1 cellular context compared by ENCODE assay signal in the genomic region with DNA sequence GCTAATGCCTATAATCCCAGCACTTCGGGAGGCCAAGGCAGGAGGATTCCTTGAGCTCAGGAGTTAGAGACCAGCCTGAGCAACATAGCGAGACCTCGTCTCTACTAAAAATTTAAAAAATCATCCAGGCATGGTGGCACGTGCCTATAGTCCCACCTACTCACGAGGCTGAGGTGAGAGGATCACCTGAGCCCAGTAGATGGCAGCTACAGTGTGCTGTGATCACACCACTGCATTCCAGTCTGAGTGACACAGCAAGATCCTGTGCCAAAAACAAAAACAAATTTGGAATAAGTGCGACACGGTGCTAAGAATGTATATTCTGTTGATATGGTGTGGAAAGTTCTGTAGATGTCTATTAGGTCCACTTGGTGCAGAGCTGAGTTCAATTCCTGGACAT.
TF ChIP-seq lines count a peak whose summit lies in the region.

No MANE protein-coding gene starts in this region.

TF ChIP-seq in H1, 55 proteins besides CTCF, POLR2A, EP300 and RAD21:
- TF ChIP-seq TEAD4 (IDR thresholded peaks at IDR 0.05; ENCODE audit: low read depth, low read length) (0 out of 2 replicates have a peak, but pooled peaks have one; percentile 24), JUND (IDR thresholded peaks at IDR 0.05; ENCODE audit: low read length) (no peak), PHF8 (conservative IDR thresholded peaks at IDR 0.05; ENCODE audit: low read depth, low read length) (no peak), NANOG (IDR thresholded peaks at IDR 0.05; ENCODE audit: insufficient read depth, low read depth, low read length, poor library complexity, severe bottlenecking) (no peak)
- TF ChIP-seq, protein P1, sequence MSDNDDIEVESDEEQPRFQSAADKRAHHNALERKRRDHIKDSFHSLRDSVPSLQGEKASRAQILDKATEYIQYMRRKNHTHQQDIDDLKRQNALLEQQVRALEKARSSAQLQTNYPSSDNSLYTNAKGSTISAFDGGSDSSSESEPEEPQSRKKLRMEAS (IDR thresholded peaks at IDR 0.05), result peak; percentile 47; the same call in 1 of the 2 replicates
